ENCODE assay signal across 22 cellular contexts in genomic region chr22:17109113-17109865, GRCh38.
"Had no signal": no experiment of that assay in that cellular context is flagged by ENCODE, and none has a peak within 500 bp of the region (broad histone marks: within the 10 kb centered on the region; RNA-seq: fewer than 3 reads in every experiment).

No MANE protein-coding gene starts in this region.

- H2AFZ ChIP-seq: neural progenitor cell had no signal

- H3K4me3 ChIP-seq: colonic mucosa, gastroesophageal sphincter, heart right ventricle, neural progenitor cell, pancreas, tibial artery had no signal

- H3K4me3 Mint-ChIP-seq: activated CD4-positive, alpha-beta T cell treated with anti-CD3 and anti-CD28 coated beads, Interleukin-2, amount 10 ng/mL, durations not matched to agents 24 days and 14 days; activated CD8-positive, alpha-beta T cell treated with anti-CD3 and anti-CD28 coated beads for 36 hours; activated naive CD4-positive, alpha-beta T cell treated with anti-CD3 and anti-CD28 coated beads for 36 hours; activated naive CD8-positive, alpha-beta T cell treated with anti-CD3 and anti-CD28 coated beads, Interleukin-2, amount 50 U/mL, for 24 hours; activated T-helper 17 cell treated with anti-CD3 and anti-CD28 coated beads, Interleukin-2, amount 50 U/mL, for 72 hours; brain; memory B cell; neural progenitor cell had no signal

- H3K4me2 ChIP-seq: neural progenitor cell had no signal

- H3K36me3 ChIP-seq: neural progenitor cell had no signal

- H3K27me3 ChIP-seq: colonic mucosa, gastroesophageal sphincter, heart right ventricle, neural progenitor cell, pancreas, tibial artery had no signal

- FAIRE-seq: pancreas, urothelium cell line had no signal

- H3K9me3 ChIP-seq: colonic mucosa, gastroesophageal sphincter, heart right ventricle, pancreas, tibial artery had no signal

- H3K4me1 ChIP-seq: colonic mucosa, gastroesophageal sphincter, pancreas, tibial artery had no signal

- H3K27ac Mint-ChIP-seq: activated CD4-positive, alpha-beta T cell treated with anti-CD3 and anti-CD28 coated beads, Interleukin-2, amount 10 ng/mL, durations not matched to agents 24 days and 14 days; activated CD8-positive, alpha-beta T cell treated with anti-CD3 and anti-CD28 coated beads for 36 hours; activated naive CD4-positive, alpha-beta T cell treated with anti-CD3 and anti-CD28 coated beads for 36 hours; activated naive CD8-positive, alpha-beta T cell treated with anti-CD3 and anti-CD28 coated beads, Interleukin-2, amount 50 U/mL, for 24 hours; activated T-helper 17 cell treated with anti-CD3 and anti-CD28 coated beads, Interleukin-2, amount 50 U/mL, for 72 hours; brain; memory B cell; neural progenitor cell had no signal

- H3K9ac ChIP-seq: neural progenitor cell had no signal

- ATAC-seq: activated CD8-positive, alpha-beta T cell treated with anti-CD3 and anti-CD28 coated beads for 36 hours; activated naive CD8-positive, alpha-beta T cell treated with anti-CD3 and anti-CD28 coated beads, Interleukin-2, amount 50 U/mL, for 24 hours; activated T-helper 17 cell treated with anti-CD3 and anti-CD28 coated beads, Interleukin-2, amount 50 U/mL, for 72 hours; esophagus mucosa; gastroesophageal sphincter; left ventricle myocardium superior; pancreas; sciatic nerve had no signal

- H3K27ac ChIP-seq: colonic mucosa, gastroesophageal sphincter, neural progenitor cell, pancreas, tibial artery had no signal

- H3K36me3 Mint-ChIP-seq: brain, neural progenitor cell had no signal

- DNase-seq: activated CD4-positive, alpha-beta T cell treated with anti-CD3 and anti-CD28 coated beads, Interleukin-2, amount 10 ng/mL, durations not matched to agents 24 days and 14 days; activated CD4-positive, CD25-positive, alpha-beta regulatory T cell; activated CD8-positive, alpha-beta T cell treated with anti-CD3 and anti-CD28 coated beads for 36 hours; activated naive CD4-positive, alpha-beta T cell treated with anti-CD3 and anti-CD28 coated beads for 36 hours; activated naive CD8-positive, alpha-beta T cell treated with anti-CD3 and anti-CD28 coated beads, Interleukin-2, amount 50 U/mL, for 24 hours; activated T-cell treated with anti-CD3 and anti-CD28 coated beads, Interleukin-2, amount 50 U/mL, for 1 hour; anterior cingulate cortex; central memory CD4-positive, alpha-beta T cell; colonic mucosa; heart right ventricle; left ventricle myocardium superior; stimulated activated naive CD4-positive, alpha-beta T cell; tibial artery had no signal

- H3K9me3 Mint-ChIP-seq: activated CD4-positive, alpha-beta T cell treated with anti-CD3 and anti-CD28 coated beads, Interleukin-2, amount 10 ng/mL, durations not matched to agents 24 days and 14 days; activated CD8-positive, alpha-beta T cell treated with anti-CD3 and anti-CD28 coated beads for 36 hours; activated naive CD4-positive, alpha-beta T cell treated with anti-CD3 and anti-CD28 coated beads for 36 hours; activated naive CD8-positive, alpha-beta T cell treated with anti-CD3 and anti-CD28 coated beads, Interleukin-2, amount 50 U/mL, for 24 hours; activated T-helper 17 cell treated with anti-CD3 and anti-CD28 coated beads, Interleukin-2, amount 50 U/mL, for 72 hours; brain; memory B cell; neural progenitor cell had no signal

- H3K27me3 Mint-ChIP-seq: activated CD4-positive, alpha-beta T cell treated with anti-CD3 and anti-CD28 coated beads, Interleukin-2, amount 10 ng/mL, durations not matched to agents 24 days and 14 days; activated CD8-positive, alpha-beta T cell treated with anti-CD3 and anti-CD28 coated beads for 36 hours; activated naive CD8-positive, alpha-beta T cell treated with anti-CD3 and anti-CD28 coated beads, Interleukin-2, amount 50 U/mL, for 24 hours; activated T-helper 17 cell treated with anti-CD3 and anti-CD28 coated beads, Interleukin-2, amount 50 U/mL, for 72 hours; brain; memory B cell had no signal
